Comparison of ENCODE assay signal across 1 cellular context in the genomic region with DNA sequence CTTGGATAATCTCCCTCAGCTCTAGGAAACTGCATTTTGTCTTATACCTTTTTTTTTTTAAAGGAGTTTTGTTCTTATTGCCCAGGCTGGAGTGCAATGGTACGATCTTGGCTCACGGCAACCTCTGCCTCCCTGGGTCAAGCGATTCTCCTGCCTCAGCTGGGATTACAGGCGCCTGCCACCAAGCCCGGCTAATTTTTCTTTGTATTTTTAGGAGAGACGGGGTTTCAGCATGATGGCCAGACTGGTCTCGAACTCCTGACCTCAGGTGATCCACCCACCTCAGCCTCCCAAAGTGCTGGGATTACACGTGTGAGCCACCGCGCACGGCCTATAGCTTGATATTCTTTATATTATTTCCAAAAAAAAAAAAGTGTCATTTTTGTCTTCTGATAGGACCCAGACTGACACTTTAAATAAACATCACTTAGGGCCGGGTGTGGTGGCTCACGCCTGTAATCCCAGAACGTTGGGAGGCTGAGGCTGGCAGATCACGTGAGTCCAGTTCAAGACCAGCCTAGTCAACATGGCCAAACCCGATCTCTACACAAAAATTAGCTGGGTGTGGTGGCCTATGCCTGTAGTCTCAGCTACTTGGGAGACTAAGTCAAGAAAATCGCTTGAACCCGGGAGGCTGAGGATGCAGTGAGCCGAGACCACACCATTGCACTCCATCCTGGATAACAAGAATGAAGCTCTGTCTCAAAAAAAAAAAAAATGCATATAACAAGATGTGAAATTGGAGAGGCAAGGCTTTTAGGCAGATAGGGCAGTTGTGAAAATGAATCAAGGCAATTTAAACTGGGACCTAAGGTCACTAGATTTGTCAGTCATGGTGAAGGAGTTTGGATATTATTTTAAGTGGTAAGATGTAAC.
TF ChIP-seq lines count a peak whose summit lies in the region.

No MANE protein-coding gene starts in this region.

TF ChIP-seq in K562, 482 proteins besides CTCF, POLR2A, EP300 and RAD21:
- TF ChIP-seq, protein P1, sequence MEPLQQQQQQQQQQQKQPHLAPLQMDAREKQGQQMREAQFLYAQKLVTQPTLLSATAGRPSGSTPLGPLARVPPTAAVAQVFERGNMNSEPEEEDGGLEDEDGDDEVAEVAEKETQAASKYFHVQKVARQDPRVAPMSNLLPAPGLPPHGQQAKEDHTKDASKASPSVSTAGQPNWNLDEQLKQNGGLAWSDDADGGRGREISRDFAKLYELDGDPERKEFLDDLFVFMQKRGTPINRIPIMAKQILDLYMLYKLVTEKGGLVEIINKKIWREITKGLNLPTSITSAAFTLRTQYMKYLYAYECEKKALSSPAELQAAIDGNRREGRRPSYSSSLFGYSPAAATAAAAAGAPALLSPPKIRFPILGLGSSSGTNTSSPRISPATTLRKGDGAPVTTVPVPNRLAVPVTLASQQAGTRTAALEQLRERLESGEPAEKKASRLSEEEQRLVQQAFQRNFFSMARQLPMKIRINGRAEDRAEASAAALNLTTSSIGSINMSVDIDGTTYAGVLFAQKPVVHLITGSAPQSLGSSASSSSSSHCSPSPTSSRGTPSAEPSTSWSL (CRISPR knock-in tag; IDR thresholded peaks at IDR 0.05; ENCODE audit: borderline replicate concordance), result no peak
- TF ChIP-seq RBM34 (IDR thresholded peaks at IDR 0.05; ENCODE audit: borderline replicate concordance, insufficient read depth, low read length), result no peak
- 0 out of 2 replicates have a peak, but pooled peaks have one; percentile 62 for TF ChIP-seq POLR2AphosphoS2 (IDR thresholded peaks at IDR 0.05; ENCODE audit: low read length)
- no peak for TF ChIP-seq FOXJ2 (tag; IDR thresholded peaks at IDR 0.05)
- TF ChIP-seq CBX8 (IDR thresholded peaks at IDR 0.05; ENCODE audit: borderline replicate concordance, extremely low read depth, low read depth, low read length, poor library complexity, severe bottlenecking), result no peak
- no peak for TF ChIP-seq ZBTB1 (CRISPR knock-in tag; IDR thresholded peaks at IDR 0.05; ENCODE audit: borderline replicate concordance, low read depth)
- TF ChIP-seq, protein P2, sequence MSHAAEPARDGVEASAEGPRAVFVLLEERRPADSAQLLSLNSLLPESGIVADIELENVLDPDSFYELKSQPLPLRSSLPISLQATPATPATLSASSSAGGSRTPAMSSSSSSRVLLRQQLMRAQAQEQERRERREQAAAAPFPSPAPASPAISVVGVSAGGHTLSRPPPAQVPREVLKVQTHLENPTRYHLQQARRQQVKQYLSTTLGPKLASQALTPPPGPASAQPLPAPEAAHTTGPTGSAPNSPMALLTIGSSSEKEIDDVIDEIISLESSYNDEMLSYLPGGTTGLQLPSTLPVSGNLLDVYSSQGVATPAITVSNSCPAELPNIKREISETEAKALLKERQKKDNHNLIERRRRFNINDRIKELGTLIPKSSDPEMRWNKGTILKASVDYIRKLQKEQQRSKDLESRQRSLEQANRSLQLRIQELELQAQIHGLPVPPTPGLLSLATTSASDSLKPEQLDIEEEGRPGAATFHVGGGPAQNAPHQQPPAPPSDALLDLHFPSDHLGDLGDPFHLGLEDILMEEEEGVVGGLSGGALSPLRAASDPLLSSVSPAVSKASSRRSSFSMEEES (CRISPR knock-in tag; IDR thresholded peaks at IDR 0.05), result peak; percentile 15; the same call in 1 of the 2 replicates
- TF ChIP-seq, protein P3, sequence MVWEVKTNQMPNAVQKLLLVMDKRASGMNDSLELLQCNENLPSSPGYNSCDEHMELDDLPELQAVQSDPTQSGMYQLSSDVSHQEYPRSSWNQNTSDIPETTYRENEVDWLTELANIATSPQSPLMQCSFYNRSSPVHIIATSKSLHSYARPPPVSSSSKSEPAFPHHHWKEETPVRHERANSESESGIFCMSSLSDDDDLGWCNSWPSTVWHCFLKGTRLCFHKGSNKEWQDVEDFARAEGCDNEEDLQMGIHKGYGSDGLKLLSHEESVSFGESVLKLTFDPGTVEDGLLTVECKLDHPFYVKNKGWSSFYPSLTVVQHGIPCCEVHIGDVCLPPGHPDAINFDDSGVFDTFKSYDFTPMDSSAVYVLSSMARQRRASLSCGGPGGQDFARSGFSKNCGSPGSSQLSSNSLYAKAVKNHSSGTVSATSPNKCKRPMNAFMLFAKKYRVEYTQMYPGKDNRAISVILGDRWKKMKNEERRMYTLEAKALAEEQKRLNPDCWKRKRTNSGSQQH (CRISPR knock-in tag; IDR thresholded peaks at IDR 0.05), result no peak
- TF ChIP-seq MCM7 (IDR thresholded peaks at IDR 0.05), result no peak
- TF ChIP-seq NONO (IDR thresholded peaks at IDR 0.05; ENCODE audit: low read depth in 2 of 2, low read length in 1 of 2), result no peak
- no peak for TF ChIP-seq NCOA4 (IDR thresholded peaks at IDR 0.05; ENCODE audit: partially characterized antibody)
- no peak for TF ChIP-seq ZNF217 (CRISPR knock-in tag; IDR thresholded peaks at IDR 0.05)
- TF ChIP-seq, protein P4, sequence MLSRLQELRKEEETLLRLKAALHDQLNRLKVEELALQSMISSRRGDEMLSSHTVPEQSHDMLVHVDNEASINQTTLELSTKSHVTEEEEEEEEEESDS (CRISPR knock-in tag; IDR thresholded peaks at IDR 0.05), result no peak
- TF ChIP-seq RBFOX2 (IDR thresholded peaks at IDR 0.05; ENCODE audit: low read depth, low read length), result 0 out of 2 replicates have a peak, but pooled peaks have one; percentile 18
- no peak for TF ChIP-seq LEF1 (IDR thresholded peaks at IDR 0.05)
- TF ChIP-seq MCM2 (IDR thresholded peaks at IDR 0.05; ENCODE audit: low read depth), result no peak
- TF ChIP-seq POLR2G (IDR thresholded peaks at IDR 0.05; ENCODE audit: low read depth, low read length), result peak; percentile 42
- TF ChIP-seq GABPB2 (CRISPR knock-in tag; conservative IDR thresholded peaks at IDR 0.05), result no peak
- no peak for TF ChIP-seq NR2C2 (CRISPR knock-in tag; IDR thresholded peaks at IDR 0.05)
- no peak for TF ChIP-seq NR2C2 (tag; IDR thresholded peaks at IDR 0.05)
- TF ChIP-seq, protein P5, sequence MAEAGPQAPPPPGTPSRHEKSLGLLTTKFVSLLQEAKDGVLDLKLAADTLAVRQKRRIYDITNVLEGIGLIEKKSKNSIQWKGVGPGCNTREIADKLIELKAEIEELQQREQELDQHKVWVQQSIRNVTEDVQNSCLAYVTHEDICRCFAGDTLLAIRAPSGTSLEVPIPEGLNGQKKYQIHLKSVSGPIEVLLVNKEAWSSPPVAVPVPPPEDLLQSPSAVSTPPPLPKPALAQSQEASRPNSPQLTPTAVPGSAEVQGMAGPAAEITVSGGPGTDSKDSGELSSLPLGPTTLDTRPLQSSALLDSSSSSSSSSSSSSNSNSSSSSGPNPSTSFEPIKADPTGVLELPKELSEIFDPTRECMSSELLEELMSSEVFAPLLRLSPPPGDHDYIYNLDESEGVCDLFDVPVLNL (CRISPR knock-in tag; IDR thresholded peaks at IDR 0.05; ENCODE audit: low read depth), result no peak
- TF ChIP-seq ZKSCAN8 (CRISPR knock-in tag; IDR thresholded peaks at IDR 0.05), result no peak
- TF ChIP-seq HNRNPUL1 (IDR thresholded peaks at IDR 0.05; ENCODE audit: low read length), result no peak
